Comparison of ENCODE assay signal across 10 cellular contexts in genomic region chr17:1907818-1908698, GRCh38.
DNase-seq lines count a peak whose midpoint lies in the region; ATAC-seq, FAIRE-seq and TF ChIP-seq lines count a peak whose summit lies in the region.
"Had no signal": no experiment of that assay in that cellular context is flagged by ENCODE, and none has a peak within 500 bp of the region (broad histone marks: within the 10 kb centered on the region; RNA-seq: fewer than 3 reads in every experiment).

No MANE protein-coding gene starts in this region.

- H3K27ac ChIP-seq in SJCRH30 (no peak overlapping the region), esophagus muscularis mucosa (replicated peaks in 1 of 4) (no peak overlapping the region), pancreas (no peak overlapping the region)
- H3K27ac ChIP-seq: KMS-11 had no signal

- TF ChIP-seq EP300 in esophagus muscularis mucosa (IDR thresholded peaks at IDR 0.05): no peak

- peak; percentile 6 to 55 (median 37) for ATAC-seq in pancreas
- no peak for ATAC-seq in GM21576 (IDR thresholded peaks at IDR 0.05; ENCODE audit: unreplicated experiment)
- ATAC-seq in GM19035 (IDR thresholded peaks at IDR 0.05; ENCODE audit: unreplicated experiment): no peak
- no peak for ATAC-seq in GM19324 (IDR thresholded peaks at IDR 0.05; ENCODE audit: low FRiP score, unreplicated experiment)

- intact Hi-C loops in esophagus muscularis mucosa (cut with DNase I) (loop anchor here (5.0 kb wide), 1 partner anchor 134 kb away; the partner anchor contains the start of gene OVCA2), pancreas (cut with DNase I) (loop anchor here in 1 of 3 donors (5.0 kb wide), 2 partner anchors 119 to 134 kb away; partner anchors contain the start of genes OVCA2 and RTN4RL1)

- H3K9me3 ChIP-seq in SJCRH30 (replicated peaks) (no peaks in the 10 kb centered on the region), esophagus muscularis mucosa (no peaks in the 10 kb centered on the region), pancreas (no peaks in the 10 kb centered on the region)

- H3K27me3 ChIP-seq in SJCRH30: 0 out of 2 replicates have a peak, but pooled peaks cover 3% of the 10 kb centered on the region
- H3K27me3 ChIP-seq in esophagus muscularis mucosa: peaks cover 0 to 84% (median 23%) of the 10 kb centered on the region in 4 donors
- peaks cover 0 to 17% (median 2%) of the 10 kb centered on the region in 4 donors for H3K27me3 ChIP-seq in pancreas

- H3K4me3 ChIP-seq in SJCRH30: peak overlapping the region; percentile 43
- peak overlapping the region; percentile 21 to 40 (median 31) for H3K4me3 ChIP-seq in esophagus muscularis mucosa
- peak overlapping the region in 1 of 4 donors; percentile 28 for H3K4me3 ChIP-seq in pancreas
- H3K4me3 ChIP-seq: lung had no signal

- TF ChIP-seq CTCF in esophagus muscularis mucosa (IDR thresholded peaks at IDR 0.05): no peak
- TF ChIP-seq CTCF in pancreas (IDR thresholded peaks at IDR 0.05): no peak

- no peak for FAIRE-seq in pancreas (lab: Jason Lieb, UNC)

- DNase-seq in EL (peak; percentile 29), SJCRH30 (peak; percentile 60 to 70), esophagus muscularis mucosa (ENCODE audit: extremely low spot score) (no peak), pancreas (peak in 1 of 6 donors; percentile 44), GOT3 (lab: John Stamatoyannopoulos, UW) (no peak)

- TF ChIP-seq POLR2A in esophagus muscularis mucosa (IDR thresholded peaks at IDR 0.05; ENCODE audit: low read depth): no peak

- H3K4me1 ChIP-seq in SJCRH30: peaks cover 28% of the 10 kb centered on the region
- H3K4me1 ChIP-seq in esophagus muscularis mucosa: peaks cover 4 to 16% (median 13%) of the 10 kb centered on the region in 4 donors
- peaks cover 0 to 6% (median 0%) of the 10 kb centered on the region in 3 donors for H3K4me1 ChIP-seq in pancreas

- H3K36me3 ChIP-seq in SJCRH30 (no peaks in the 10 kb centered on the region), esophagus muscularis mucosa (no peaks in the 10 kb centered on the region), pancreas (no peaks in the 10 kb centered on the region)

- 26% methylated on average over 16 of the region's 53 CpGs for WGBS in esophagus muscularis mucosa
- 13 to 14% methylated on average over 53 of the region's 53 CpGs for WGBS in pancreas, 2 donors

Comparison
In these comparisons a context has a peak if more than half of its experiments do, and no peak if none do; other contexts are left out.
1. DNase-seq: peak in EL (single experiment) and SJCRH30 (2 of 2); none in esophagus muscularis mucosa (single experiment) and GOT3 (single experiment).
2. ATAC-seq: peak in pancreas (4 of 4); none in GM21576 (single experiment), GM19035 (single experiment) and GM19324 (single experiment).